8 cellular contexts compared by ENCODE assay signal in the genomic region with DNA sequence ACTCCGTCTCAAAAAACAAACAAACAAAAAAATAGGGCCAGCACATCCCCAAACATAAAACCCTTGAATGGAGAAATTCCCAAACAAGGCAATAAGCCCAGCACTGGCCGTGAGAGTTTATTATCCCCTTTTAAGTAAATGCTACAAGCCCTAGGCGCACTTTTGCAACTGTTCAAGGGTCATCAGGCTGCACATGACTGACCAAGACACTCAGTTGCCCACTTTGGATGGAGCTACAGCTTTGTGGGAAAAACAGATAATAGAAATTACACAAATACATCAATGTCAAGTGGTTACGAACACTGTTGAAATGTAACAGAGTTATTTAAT. TPM values are rescaled to one million over a fixed set of nuclear protein-coding genes. Genes with fewer than 3 reads are reported as not detected.
DNase-seq lines count a peak whose midpoint lies in the region; ATAC-seq and TF ChIP-seq lines count a peak whose summit lies in the region.

No MANE protein-coding gene starts in this region.

- intact Hi-C loops in CD4-positive, alpha-beta T cell (cut with DNase I, micrococcal nuclease) = loop anchor here (2.0 to 10.0 kb wide), 6 partner anchors 76 to 466 kb away; a partner anchor contains a TSS

- POLR2A ChIA-PET in CD4-positive, alpha-beta T cell (lab: Charles Lee) = interaction anchor here (0.6 to 2.5 kb wide), 19 partner anchors 9 to 1855 kb away, joined by 3 to 42 read pairs (median 5); a partner anchor contains a TSS

- peaks cover 25% of the 10 kb centered on the region for H3K36me3 Mint-ChIP-seq in CD4-positive, alpha-beta T cell (ENCODE audit: low read depth)
- peaks cover 10% of the 10 kb centered on the region for H3K36me3 Mint-ChIP-seq in neural crest cell (ENCODE audit: low read depth)

- H3K9me3 Mint-ChIP-seq in CD4-positive, alpha-beta T cell = no peaks in the 10 kb centered on the region
- H3K9me3 Mint-ChIP-seq in neural crest cell = no peaks in the 10 kb centered on the region

- no peak for DNase-seq in CD4-positive, alpha-beta T cell
- DNase-seq in NCI-H2029 (lab: John Stamatoyannopoulos, UW) (peak; percentile 43), neural crest cell (ENCODE audit: low read depth, low spot score) (no peak), ecto neural progenitor cell (ENCODE audit: low spot score) (no peak), HuH-7.5 (ENCODE audit: low spot score) (no peak)

- H3K4me1 Mint-ChIP-seq in CD4-positive, alpha-beta T cell (ENCODE audit: low read depth) = peaks cover 51% of the 10 kb centered on the region
- H3K4me1 Mint-ChIP-seq in neural crest cell = peaks cover 38% of the 10 kb centered on the region

- CTCF ChIA-PET in CD4-positive, alpha-beta T cell (lab: Charles Lee) = interaction anchor here (1.2 to 1.3 kb wide), 2 partner anchors 21 to 173 kb away, joined by 3 read pairs; a partner anchor contains a TSS

- H3K27me3 Mint-ChIP-seq in CD4-positive, alpha-beta T cell = no peaks in the 10 kb centered on the region
- peaks cover 2% of the 10 kb centered on the region for H3K27me3 Mint-ChIP-seq in neural crest cell (ENCODE audit: low read depth)

- peak overlapping the region; percentile 88 for H3K27ac Mint-ChIP-seq in CD4-positive, alpha-beta T cell
- peak overlapping the region; percentile 99 for H3K27ac Mint-ChIP-seq in neural crest cell (ENCODE audit: unreplicated experiment)

- no peaks in the 10 kb centered on the region for H3K27me3 ChIP-seq in CD4-positive, alpha-beta T cell (ENCODE audit: control insufficient read depth, insufficient read depth, low read length)
- H3K27me3 ChIP-seq in duodenal mucosa (ENCODE audit: control insufficient read depth in 1 of 2, insufficient read depth in 2 of 2, low read length in 2 of 2) = no peaks in the 10 kb centered on the region

- TF ChIP-seq CTCF in CD4-positive, alpha-beta T cell (IDR thresholded peaks at IDR 0.05) = no peak
- TF ChIP-seq CTCF in neural crest cell (conservative IDR thresholded peaks at IDR 0.05) = no peak

- H3K4me3 ChIP-seq in duodenal mucosa (ENCODE audit: low read depth in 1 of 2, low read length in 2 of 2) = peak overlapping the region; percentile 79 to 83

- H3K27ac ChIP-seq in CD4-positive, alpha-beta T cell (ENCODE audit: low read depth, low read length) = peak overlapping the region; percentile 80
- H3K27ac ChIP-seq in duodenal mucosa (ENCODE audit: low read depth, low read length) = peak overlapping the region; percentile 86

- no peak for ATAC-seq in CD4-positive, alpha-beta T cell (ENCODE audit: poor library complexity)
- ATAC-seq in HG02970 (IDR thresholded peaks at IDR 0.05; ENCODE audit: low FRiP score, unreplicated experiment) (no peak), HG03432 (IDR thresholded peaks at IDR 0.05; ENCODE audit: unreplicated experiment) (no peak)

- peak overlapping the region; percentile 77 to 79 for H3K9ac ChIP-seq in duodenal mucosa (ENCODE audit: low read depth in 1 of 2, low read length in 2 of 2)

- H3K4me3 Mint-ChIP-seq in CD4-positive, alpha-beta T cell = peak overlapping the region; percentile 100
- peak overlapping the region; percentile 97 for H3K4me3 Mint-ChIP-seq in neural crest cell

- H3K9me3 ChIP-seq in CD4-positive, alpha-beta T cell (ENCODE audit: control insufficient read depth, low read length) = no peaks in the 10 kb centered on the region
- H3K9me3 ChIP-seq in duodenal mucosa (ENCODE audit: control insufficient read depth in 1 of 2, low read length in 2 of 2) = no peaks in the 10 kb centered on the region

- peaks cover 12 to 15% of the 10 kb centered on the region in 2 donors for H3K4me1 ChIP-seq in duodenal mucosa (ENCODE audit: control insufficient read depth in 1 of 2, insufficient read depth in 2 of 2, low read length in 2 of 2)

- peaks cover 3 to 4% of the 10 kb centered on the region in 2 donors for H3K36me3 ChIP-seq in duodenal mucosa (ENCODE audit: control insufficient read depth in 1 of 2, insufficient read depth in 2 of 2, low read length in 2 of 2)

RNA-seq across cellular contexts. Expression of a gene that starts 33.7 kb away (rescaled TPM):
- 1 to 10 TPM; 6.1 to 6.6 TPM for total RNA-seq in CD4-positive, alpha-beta T cell
- 46.1 and 49.0 TPM in 2 replicates for total RNA-seq in neural crest cell

RNA-seq across cellular contexts. Expression of a gene that starts 43.8 kb away (rescaled TPM):
- under 1 TPM; 0.20 to 0.49 TPM for total RNA-seq in CD4-positive, alpha-beta T cell
- 17.3 and 21.0 TPM in 2 replicates for total RNA-seq in neural crest cell

Comparison
In these comparisons a context has a peak if more than half of its experiments do, and no peak if none do; other contexts are left out.
1. RNA of a gene that starts 43.8 kb away (total RNA-seq): 17.3 to 21.0 TPM in neural crest cell; 0.20 to 0.49 TPM in CD4-positive, alpha-beta T cell; every median in the first group is over 10 times any median in the second.